14 cellular contexts compared by ENCODE assay signal in the genomic region with DNA sequence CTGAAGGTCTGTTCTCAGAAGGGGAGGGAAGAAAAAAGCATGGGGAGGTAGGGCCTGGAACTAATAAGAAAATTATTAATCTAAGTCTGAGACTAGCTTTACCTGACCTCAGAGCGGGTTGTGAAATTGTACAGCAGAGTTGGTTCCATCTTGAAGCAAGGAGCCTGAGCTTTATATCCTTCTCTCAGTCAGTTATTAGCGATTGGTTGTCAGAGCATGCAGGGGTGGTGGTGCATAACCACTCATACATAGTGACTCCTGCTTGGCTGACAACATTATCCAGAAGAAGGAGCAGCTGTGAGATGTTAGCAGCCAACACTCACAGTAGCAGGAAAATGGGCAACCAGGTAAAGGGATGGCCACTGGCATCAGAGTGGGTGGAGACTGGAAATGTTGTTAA.
DNase-seq lines count a peak whose midpoint lies in the region; ATAC-seq, FAIRE-seq and TF ChIP-seq lines count a peak whose summit lies in the region.
"Had no signal": no experiment of that assay in that cellular context is flagged by ENCODE, and none has a peak within 500 bp of the region (broad histone marks: within the 10 kb centered on the region; RNA-seq: fewer than 3 reads in every experiment).

No MANE protein-coding gene starts in this region.

- no peak overlapping the region for H3K4me3 ChIP-seq in GM12878
- H3K4me3 ChIP-seq: A549 had no signal

- intact Hi-C loops in GM12878 (cut with micrococcal nuclease; ENCODE audit: unreplicated experiment): no loop called here

- TF ChIP-seq RAD21 in GM12878 (IDR thresholded peaks at IDR 0.05; ENCODE audit: insufficient read depth, low read depth, low read length): no peak

- no peak overlapping the region for H3K27ac ChIP-seq in GM12878 (ENCODE audit: control insufficient read depth, insufficient read depth)
- H3K27ac ChIP-seq: A549, C4-2B, HL-60 had no signal

- H3K27me3 ChIP-seq in GM12878 (replicated peaks in 1 of 2; ENCODE audit: control insufficient read depth in 2 of 2, insufficient read depth in 2 of 2, low read length in 1 of 2): no peaks in the 10 kb centered on the region
- H3K27me3 ChIP-seq: BE2C had no signal

- no peak for TF ChIP-seq POLR2A in GM12878 (IDR thresholded peaks at IDR 0.05; ENCODE audit: low read depth, low read length)

- H3K9me3 ChIP-seq in GM12878 (replicated peaks; ENCODE audit: control insufficient read depth, insufficient read depth, low read length): no peaks in the 10 kb centered on the region
- H3K9me3 ChIP-seq: A549, BE2C had no signal

- SMC1A ChIA-PET in GM12878 (lab: Charles Lee; ENCODE audit: uncharacterized antibody, unreplicated experiment): interaction anchor here (1.2 kb wide), 1 partner anchor 152 kb away, joined by 5 read pairs; no protein-coding TSS in a partner anchor

- RAD21 ChIA-PET in GM12878 (lab: Charles Lee; ENCODE audit: unreplicated experiment): interaction anchor here (1.3 kb wide), 1 partner anchor 58 kb away, joined by 4 read pairs; no protein-coding TSS in a partner anchor

- no TSS peak for BruUV-seq in GM12878 (replicated peaks; lab: Mats Ljungman, UMichigan)

- H3K4me2 ChIP-seq in GM12878 (ENCODE audit: control insufficient read depth, insufficient read depth): no peak overlapping the region
- H3K4me2 ChIP-seq: A549 had no signal

- no peak for TF ChIP-seq EP300 in GM12878 (IDR thresholded peaks at IDR 0.05; ENCODE audit: borderline replicate concordance in 1 of 2, control insufficient read depth in 1 of 2, low read depth in 2 of 2, low read length in 2 of 2)

- no peak overlapping the region for H2AFZ ChIP-seq in GM12878 (ENCODE audit: control insufficient read depth, low read depth, low read length)

- 34% methylated on average over 2 of the region's 2 CpGs for WGBS in GM12878 (ENCODE audit: insufficient coverage, insufficient replicate concordance, low lambda C conversion rate, missing lambda C conversion rate)

- ATAC-seq in GM12878: peak; percentile 59
- ATAC-seq: A549, HCT116 had no signal

- POLR2A ChIA-PET in GM12878 (lab: Charles Lee): no interaction called here

- H3K9ac ChIP-seq in GM12878 (ENCODE audit: control insufficient read depth, insufficient read depth, low read length): no peak overlapping the region

- CTCF ChIA-PET in GM12878 (lab: Yijun Ruan, JAX): interaction anchor here (0.6 to 0.7 kb wide), 2 partner anchors 211 to 586 kb away, joined by 3 read pairs; no protein-coding TSS in a partner anchor

- TF ChIP-seq CTCF in GM12878 (IDR thresholded peaks at IDR 0.05 in 2 of 3, conservative IDR thresholded peaks at IDR 0.05 in 1 of 3; ENCODE audit: control insufficient read depth in 2 of 3, extremely low read depth in 1 of 3, insufficient read depth in 1 of 3, low read depth in 3 of 3, low read length in 3 of 3): no peak

- H3K79me2 ChIP-seq in GM12878 (ENCODE audit: control insufficient read depth, insufficient read depth, low read length): no peaks in the 10 kb centered on the region

- H3K36me3 ChIP-seq in GM12878 (ENCODE audit: control insufficient read depth in 2 of 2, insufficient read depth in 2 of 2, low read length in 1 of 2): no peaks in the 10 kb centered on the region
- H3K36me3 ChIP-seq: BE2C had no signal

- in situ Hi-C loops in GM12878 (cut with MboI): no loop called here

- DNase-seq in DMS53 (lab: John Stamatoyannopoulos, UW) (peak; percentile 36), DMS53 treated with DMSO at 0.1 percent for 48 hours (lab: John Stamatoyannopoulos, UW; ENCODE audit: unreplicated experiment) (peak; percentile 20), GM12878 (ENCODE audit: low read depth, low spot score) (no peak), renal cortical epithelial cell (ENCODE audit: low read depth) (peak; percentile 15), HT-29 (ENCODE audit: low spot score) (no peak), activated gamma-delta T cell (lab: John Stamatoyannopoulos, UW) (no peak)
- DNase-seq: BE2C; CD4-positive, alpha-beta memory T cell; DMS153; GF-D8 had no signal

- H4K20me1 ChIP-seq in GM12878 (ENCODE audit: control insufficient read depth, insufficient read depth): no peaks in the 10 kb centered on the region

- no peak for FAIRE-seq in GM12878 (lab: Jason Lieb, UNC)
- FAIRE-seq: A549 had no signal

- H3K4me1 ChIP-seq in GM12878 (ENCODE audit: control insufficient read depth, insufficient read depth, low read length): no peaks in the 10 kb centered on the region
- H3K4me1 ChIP-seq: A549, BE2C had no signal

TF ChIP-seq in GM12878, 131 proteins besides CTCF, POLR2A, EP300 and RAD21 (continues in another document):
- TF ChIP-seq SMARCA5 (IDR thresholded peaks at IDR 0.05) (no peak), FOXM1 (IDR thresholded peaks at IDR 0.05; ENCODE audit: low read depth, low read length) (no peak), GATAD2B (conservative IDR thresholded peaks at IDR 0.05; ENCODE audit: low read depth) (no peak), RFX5 (IDR thresholded peaks at IDR 0.05; ENCODE audit: low read depth, low read length) (no peak), NR2C1 (IDR thresholded peaks at IDR 0.05) (no peak), MTA2 (IDR thresholded peaks at IDR 0.05; ENCODE audit: low read depth) (no peak), CHD1 (IDR thresholded peaks at IDR 0.05; ENCODE audit: low read depth, low read length) (no peak), FOXK2 (IDR thresholded peaks at IDR 0.05) (no peak), HDAC6 (IDR thresholded peaks at IDR 0.05; ENCODE audit: unreplicated experiment) (no peak), CBFB (IDR thresholded peaks at IDR 0.05; ENCODE audit: low read depth) (no peak)
- TF ChIP-seq, protein P1, sequence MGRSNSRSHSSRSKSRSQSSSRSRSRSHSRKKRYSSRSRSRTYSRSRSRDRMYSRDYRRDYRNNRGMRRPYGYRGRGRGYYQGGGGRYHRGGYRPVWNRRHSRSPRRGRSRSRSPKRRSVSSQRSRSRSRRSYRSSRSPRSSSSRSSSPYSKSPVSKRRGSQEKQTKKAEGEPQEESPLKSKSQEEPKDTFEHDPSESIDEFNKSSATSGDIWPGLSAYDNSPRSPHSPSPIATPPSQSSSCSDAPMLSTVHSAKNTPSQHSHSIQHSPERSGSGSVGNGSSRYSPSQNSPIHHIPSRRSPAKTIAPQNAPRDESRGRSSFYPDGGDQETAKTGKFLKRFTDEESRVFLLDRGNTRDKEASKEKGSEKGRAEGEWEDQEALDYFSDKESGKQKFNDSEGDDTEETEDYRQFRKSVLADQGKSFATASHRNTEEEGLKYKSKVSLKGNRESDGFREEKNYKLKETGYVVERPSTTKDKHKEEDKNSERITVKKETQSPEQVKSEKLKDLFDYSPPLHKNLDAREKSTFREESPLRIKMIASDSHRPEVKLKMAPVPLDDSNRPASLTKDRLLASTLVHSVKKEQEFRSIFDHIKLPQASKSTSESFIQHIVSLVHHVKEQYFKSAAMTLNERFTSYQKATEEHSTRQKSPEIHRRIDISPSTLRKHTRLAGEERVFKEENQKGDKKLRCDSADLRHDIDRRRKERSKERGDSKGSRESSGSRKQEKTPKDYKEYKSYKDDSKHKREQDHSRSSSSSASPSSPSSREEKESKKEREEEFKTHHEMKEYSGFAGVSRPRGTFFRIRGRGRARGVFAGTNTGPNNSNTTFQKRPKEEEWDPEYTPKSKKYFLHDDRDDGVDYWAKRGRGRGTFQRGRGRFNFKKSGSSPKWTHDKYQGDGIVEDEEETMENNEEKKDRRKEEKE (IDR thresholded peaks at IDR 0.05): no peak
- TF ChIP-seq, protein P2, sequence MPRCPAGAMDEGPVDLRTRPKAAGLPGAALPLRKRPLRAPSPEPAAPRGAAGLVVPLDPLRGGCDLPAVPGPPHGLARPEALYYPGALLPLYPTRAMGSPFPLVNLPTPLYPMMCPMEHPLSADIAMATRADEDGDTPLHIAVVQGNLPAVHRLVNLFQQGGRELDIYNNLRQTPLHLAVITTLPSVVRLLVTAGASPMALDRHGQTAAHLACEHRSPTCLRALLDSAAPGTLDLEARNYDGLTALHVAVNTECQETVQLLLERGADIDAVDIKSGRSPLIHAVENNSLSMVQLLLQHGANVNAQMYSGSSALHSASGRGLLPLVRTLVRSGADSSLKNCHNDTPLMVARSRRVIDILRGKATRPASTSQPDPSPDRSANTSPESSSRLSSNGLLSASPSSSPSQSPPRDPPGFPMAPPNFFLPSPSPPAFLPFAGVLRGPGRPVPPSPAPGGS (IDR thresholded peaks at IDR 0.05; ENCODE audit: borderline replicate concordance, insufficient read depth, low read depth, low read length, poor library complexity, severe bottlenecking): no peak
- TF ChIP-seq, protein P3, sequence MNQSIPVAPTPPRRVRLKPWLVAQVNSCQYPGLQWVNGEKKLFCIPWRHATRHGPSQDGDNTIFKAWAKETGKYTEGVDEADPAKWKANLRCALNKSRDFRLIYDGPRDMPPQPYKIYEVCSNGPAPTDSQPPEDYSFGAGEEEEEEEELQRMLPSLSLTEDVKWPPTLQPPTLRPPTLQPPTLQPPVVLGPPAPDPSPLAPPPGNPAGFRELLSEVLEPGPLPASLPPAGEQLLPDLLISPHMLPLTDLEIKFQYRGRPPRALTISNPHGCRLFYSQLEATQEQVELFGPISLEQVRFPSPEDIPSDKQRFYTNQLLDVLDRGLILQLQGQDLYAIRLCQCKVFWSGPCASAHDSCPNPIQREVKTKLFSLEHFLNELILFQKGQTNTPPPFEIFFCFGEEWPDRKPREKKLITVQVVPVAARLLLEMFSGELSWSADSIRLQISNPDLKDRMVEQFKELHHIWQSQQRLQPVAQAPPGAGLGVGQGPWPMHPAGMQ (IDR thresholded peaks at IDR 0.05; ENCODE audit: borderline replicate concordance): no peak
- TF ChIP-seq, protein P4, sequence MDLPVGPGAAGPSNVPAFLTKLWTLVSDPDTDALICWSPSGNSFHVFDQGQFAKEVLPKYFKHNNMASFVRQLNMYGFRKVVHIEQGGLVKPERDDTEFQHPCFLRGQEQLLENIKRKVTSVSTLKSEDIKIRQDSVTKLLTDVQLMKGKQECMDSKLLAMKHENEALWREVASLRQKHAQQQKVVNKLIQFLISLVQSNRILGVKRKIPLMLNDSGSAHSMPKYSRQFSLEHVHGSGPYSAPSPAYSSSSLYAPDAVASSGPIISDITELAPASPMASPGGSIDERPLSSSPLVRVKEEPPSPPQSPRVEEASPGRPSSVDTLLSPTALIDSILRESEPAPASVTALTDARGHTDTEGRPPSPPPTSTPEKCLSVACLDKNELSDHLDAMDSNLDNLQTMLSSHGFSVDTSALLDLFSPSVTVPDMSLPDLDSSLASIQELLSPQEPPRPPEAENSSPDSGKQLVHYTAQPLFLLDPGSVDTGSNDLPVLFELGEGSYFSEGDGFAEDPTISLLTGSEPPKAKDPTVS (IDR thresholded peaks at IDR 0.05; ENCODE audit: low read depth, low read length): no peak

Comparison
In these comparisons a context has a peak if more than half of its experiments do, and no peak if none do; other contexts are left out.
1. DNase-seq: peak in DMS53 (single experiment), DMS53 treated with DMSO at 0.1 percent for 48 hours (single experiment) and renal cortical epithelial cell (single experiment); none in GM12878 (single experiment), HT-29 (single experiment) and activated gamma-delta T cell (single experiment).